ENCODE assay signal across 8 cellular contexts in the genomic region with DNA sequence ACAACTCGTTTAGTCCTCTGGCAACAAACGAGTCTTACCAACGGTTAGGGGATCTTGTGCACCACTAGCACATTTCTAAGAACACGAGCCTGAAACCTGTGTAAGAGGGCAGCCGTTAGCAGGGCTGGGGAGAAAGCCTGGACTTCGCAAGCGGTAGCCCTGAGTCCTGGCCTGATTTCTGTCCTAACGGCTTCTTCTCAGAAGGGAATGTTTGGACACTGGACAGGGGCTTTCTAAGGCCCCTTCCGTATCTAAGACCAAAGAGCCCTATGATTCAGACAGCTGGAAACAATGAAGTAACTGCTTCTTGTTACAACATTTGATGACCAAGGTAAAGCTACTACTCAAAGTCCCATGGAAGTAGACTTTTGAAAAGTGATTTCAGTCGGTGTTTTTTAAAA. TPM values are rescaled to one million over a fixed set of nuclear protein-coding genes. Genes with fewer than 3 reads are reported as not detected.
DNase-seq lines count a peak whose midpoint lies in the region; ATAC-seq and TF ChIP-seq lines count a peak whose summit lies in the region.

No MANE protein-coding gene starts in this region.

- peaks cover 39% of the 10 kb centered on the region for H3K4me1 ChIP-seq in neural progenitor cell

- H3K4me2 ChIP-seq in neural progenitor cell = peak overlapping the region; percentile 88

- TF ChIP-seq CTCF in NB4 (IDR thresholded peaks at IDR 0.05; ENCODE audit: low read depth, low read length) = no peak
- no peak for TF ChIP-seq CTCF in dorsolateral prefrontal cortex (IDR thresholded peaks at IDR 0.05 in 54 of 56, conservative IDR thresholded peaks at IDR 0.05 in 2 of 56; ENCODE audit: low read depth in 1 of 56, partially characterized antibody in 56 of 56)
- no peak for TF ChIP-seq CTCF in neural progenitor cell (IDR thresholded peaks at IDR 0.05)

- no peaks in the 10 kb centered on the region for H3K9me3 ChIP-seq in neural progenitor cell (ENCODE audit: low read depth)

- no peaks in the 10 kb centered on the region for H3K36me3 ChIP-seq in neural progenitor cell

- peak overlapping the region in 16 of 59 donors; percentile 3 to 100 (median 97) for H3K27ac ChIP-seq in dorsolateral prefrontal cortex
- H3K27ac ChIP-seq in neural progenitor cell = no peak overlapping the region

- H3K4me3 ChIP-seq in NB4 (ENCODE audit: low read depth, low read length) = peak overlapping the region; percentile 94
- H3K4me3 ChIP-seq in dorsolateral prefrontal cortex = peak overlapping the region in 48 of 59 donors; percentile 5 to 99 (median 93)
- peak overlapping the region; percentile 93 for H3K4me3 ChIP-seq in neural progenitor cell

- no peak for TF ChIP-seq POLR2A in NB4 (IDR thresholded peaks at IDR 0.05; ENCODE audit: extremely low read depth, insufficient read length)

- peaks cover 3% of the 10 kb centered on the region for H3K27me3 Mint-ChIP-seq in neural progenitor cell (ENCODE audit: insufficient read depth, low read depth)

- intact Hi-C loops in dorsolateral prefrontal cortex (cut with DNase I) = loop anchor here (10.0 kb wide), 4 partner anchors 242 to 532 kb away; partner anchors contain the start of gene NAXD (in 2 of the 2)

- no peaks in the 10 kb centered on the region for H3K27me3 ChIP-seq in dorsolateral prefrontal cortex
- no peaks in the 10 kb centered on the region for H3K27me3 ChIP-seq in neural progenitor cell

- H3K9ac ChIP-seq in neural progenitor cell = peak overlapping the region; percentile 39

- H4K20me1 ChIP-seq in neural progenitor cell (ENCODE audit: low read depth) = peaks cover 65% of the 10 kb centered on the region

- DNase-seq in GF-D8 (lab: John Stamatoyannopoulos, UW) (peak; percentile 59), NB4 (ENCODE audit: low read depth) (peak; percentile 43), dorsolateral prefrontal cortex (no peak), neural progenitor cell (ENCODE audit: low spot score) (peak; percentile 43), NCI-H510A (lab: John Stamatoyannopoulos, UW) (no peak), NCI-H748 (lab: John Stamatoyannopoulos, UW; ENCODE audit: unreplicated experiment) (no peak)
- no peak for DNase-seq in activated CD4-positive, CD25-positive, alpha-beta regulatory T cell treated with anti-CD3 and anti-CD28 coated beads, Interleukin-2, amount 50 U/mL, for 72 hours

- no peak for ATAC-seq in HG03457 (IDR thresholded peaks at IDR 0.05; ENCODE audit: unreplicated experiment)

- peaks cover 77% of the 10 kb centered on the region for H3K79me2 ChIP-seq in neural progenitor cell (ENCODE audit: low read depth)

- H2AFZ ChIP-seq in neural progenitor cell (replicated peaks) = no peak overlapping the region

- H3K4me3 Mint-ChIP-seq in neural progenitor cell = peak overlapping the region; percentile 94

- H3F3A ChIP-seq in neural progenitor cell (ENCODE audit: low read depth) = peaks cover 14% of the 10 kb centered on the region

- no peak overlapping the region for H3K27ac Mint-ChIP-seq in neural progenitor cell

- H3K4me1 Mint-ChIP-seq in neural progenitor cell = peaks cover 52% of the 10 kb centered on the region

- peaks cover 21% of the 10 kb centered on the region for H3K36me3 Mint-ChIP-seq in neural progenitor cell

- no peaks in the 10 kb centered on the region for H3K9me3 Mint-ChIP-seq in neural progenitor cell

RNA-seq across cellular contexts. Expression of gene ANKRD10, which starts 2.2 kb away (rescaled TPM):
- total RNA-seq in dorsolateral prefrontal cortex (100 to 1,000 TPM; 107 to 197 (median 145) TPM), neural progenitor cell (ENCODE audit: low replicate concordance) (188 and 212 TPM in 2 replicates)

Comparison
In these comparisons a context has a peak if more than half of its experiments do, and no peak if none do; other contexts are left out.
1. DNase-seq: peak in GF-D8 (single experiment), NB4 (single experiment) and neural progenitor cell (single experiment); none in dorsolateral prefrontal cortex (0 of 10), activated CD4-positive, CD25-positive, alpha-beta regulatory T cell treated with anti-CD3 and anti-CD28 coated beads, Interleukin-2, amount 50 U/mL, for 72 hours (single experiment), NCI-H510A (single experiment) and NCI-H748 (single experiment).
2. Peak in every context shown above with its lines, with median percentiles within 50 percentile points of each other: H3K4me3 ChIP-seq.